29 cellular contexts compared by ENCODE assay signal in genomic region chr7:70374772-70375533, GRCh38.
"Had no signal": no experiment of that assay in that cellular context is flagged by ENCODE, and none has a peak within 500 bp of the region (broad histone marks: within the 10 kb centered on the region; RNA-seq: fewer than 3 reads in every experiment).

No MANE protein-coding gene starts in this region.

- H3K9me3 ChIP-seq: lower lobe of right lung, stomach, tibial artery, upper lobe of right lung had no signal

- H3K36me3 ChIP-seq: heart left ventricle, lower lobe of right lung, stomach, tibial artery, upper lobe of right lung had no signal

- ATAC-seq: activated naive CD4-positive, alpha-beta T cell treated with anti-CD3 and anti-CD28 coated beads, Interleukin-2, amount 50 U/mL, for 72 hours; activated T-cell treated with anti-CD3 and anti-CD28 coated beads, Interleukin-2, amount 50 U/mL, for 72 hours; esophagus mucosa; heart left ventricle; left colon; lower lobe of right lung; natural killer cell; stimulated activated naive B cell treated with anti-CD40 and anti-IgM and Interleukin-4, amounts not matched to agents 10 μg/mL and 1 μg/mL and 100 μg/mL, for 72 hours; upper lobe of right lung had no signal

- DNase-seq: activated CD4-positive, alpha-beta T cell treated with anti-CD3 and anti-CD28 coated beads for 4 hours; activated CD4-positive, alpha-beta T cell treated with anti-CD3 and anti-CD28 coated beads, Interleukin-2, amount 50 U/mL, for 4 hours; activated naive CD4-positive, alpha-beta T cell; activated T-cell treated with anti-CD3 and anti-CD28 coated beads for 4 hours; activated T-cell treated with anti-CD3 and anti-CD28 coated beads, Interleukin-2, amount 50 U/mL, for 72 hours; caudate nucleus; endodermal cell; foreskin fibroblast; heart left ventricle; hypothalamus; immature natural killer cell; kidney; left colon; lower lobe of right lung; mesenchymal stem cell; natural killer cell; posterior cingulate gyrus; retina; stimulated activated CD4-positive, alpha-beta T cell treated with anti-CD3 and anti-CD28 coated beads, Interleukin-2, amount 100 ng/mL, for 24 hours; stimulated activated naive B cell treated with anti-CD40 and anti-IgM and Interleukin-4, amounts not matched to agents 10 μg/mL and 1 μg/mL and 100 μg/mL, for 72 hours; stomach; T-helper 9 cell; tibial artery; upper lobe of right lung had no signal

- H3K4me3 ChIP-seq: heart left ventricle, lower lobe of right lung, smooth muscle cell, stomach, tibial artery, upper lobe of right lung had no signal

- H3K27me3 ChIP-seq: heart left ventricle, stomach, tibial artery, upper lobe of right lung had no signal

- H3K27ac ChIP-seq: heart left ventricle, lower lobe of right lung, stomach, tibial artery, upper lobe of right lung, VCaP had no signal

- H3K4me1 ChIP-seq: upper lobe of right lung had no signal

- FAIRE-seq: kidney, TTC549 had no signal
